In genomic region chr1:38529337-38529860, GRCh38 we compare ENCODE assay signal across 14 cellular contexts.
A peak's percentile ranks its signal among the peaks of the same experiment; 100 is the strongest.
DNase-seq lines count a peak whose midpoint lies in the region; ATAC-seq and TF ChIP-seq lines count a peak whose summit lies in the region.
"Had no signal": no experiment of that assay in that cellular context is flagged by ENCODE, and none has a peak within 500 bp of the region (broad histone marks: within the 10 kb centered on the region; RNA-seq: fewer than 3 reads in every experiment).

No MANE protein-coding gene starts in this region.

- H3K4me1 Mint-ChIP-seq in activated T-cell treated with anti-CD3 and anti-CD28 coated beads, Interleukin-2, amount 50 U/mL, for 24 hours (ENCODE audit: low read depth), result peaks cover 36% of the 10 kb centered on the region

- WGBS in GM23248 (ENCODE audit: low coverage in 1 of 2, low lambda C conversion rate in 2 of 2, missing lambda C conversion rate in 2 of 2), 2 experiments, result 15 to 17% methylated on average over 8 of the region's 8 CpGs

- no peak for ATAC-seq in GM21423 (IDR thresholded peaks at IDR 0.05; ENCODE audit: unreplicated experiment)
- ATAC-seq: HCT116 had no signal

- H3K9me3 ChIP-seq in GM23248 (ENCODE audit: low read depth) (no peaks in the 10 kb centered on the region), Peyer's patch (no peaks in the 10 kb centered on the region)

- no peak overlapping the region for H3K4me2 ChIP-seq in GM23248 (ENCODE audit: unreplicated experiment)

- TF ChIP-seq POLR2A in Peyer's patch (IDR thresholded peaks at IDR 0.05), result no peak

- H3K9me3 Mint-ChIP-seq in activated T-cell treated with anti-CD3 and anti-CD28 coated beads, Interleukin-2, amount 50 U/mL, for 24 hours, result no peaks in the 10 kb centered on the region
- H3K9me3 Mint-ChIP-seq: CD4-positive, alpha-beta T cell had no signal

- DNase-seq in GM23248 (peak; percentile 6), RPMI7951 (ENCODE audit: low read depth) (peak; percentile 41), left kidney (ENCODE audit: low read depth, low spot score) (peak; percentile 74), T1000 (lab: John Stamatoyannopoulos, UW) (no peak), Peyer's patch (no peak)
- no peak for DNase-seq in activated T-cell treated with anti-CD3 and anti-CD28 coated beads, Interleukin-2, amount 50 U/mL, for 24 hours
- DNase-seq: C1 segment of cervical spinal cord; CD4-positive, alpha-beta T cell; GF-D8; IMR-90 had no signal

- H3K9me2 ChIP-seq in GM23248 (ENCODE audit: insufficient read depth), result no peaks in the 10 kb centered on the region

- no peaks in the 10 kb centered on the region for H3K36me3 Mint-ChIP-seq in activated T-cell treated with anti-CD3 and anti-CD28 coated beads, Interleukin-2, amount 50 U/mL, for 24 hours (ENCODE audit: low read depth)

- H3K27ac Mint-ChIP-seq in activated T-cell treated with anti-CD3 and anti-CD28 coated beads, Interleukin-2, amount 50 U/mL, for 24 hours, result no peak overlapping the region
- H3K27ac Mint-ChIP-seq: B cell; CD4-positive, alpha-beta T cell had no signal

- no peaks in the 10 kb centered on the region for H4K20me1 ChIP-seq in GM23248 (ENCODE audit: insufficient read depth)

- H3K9ac ChIP-seq in GM23248, result no peak overlapping the region

- no peaks in the 10 kb centered on the region for H3K27me3 ChIP-seq in GM23248 (replicated peaks; ENCODE audit: insufficient read depth)
- H3K27me3 ChIP-seq in Peyer's patch, result no peaks in the 10 kb centered on the region

- H3F3A ChIP-seq in GM23248 (ENCODE audit: insufficient read depth), result no peaks in the 10 kb centered on the region

- no peak overlapping the region for H3K4me3 Mint-ChIP-seq in activated T-cell treated with anti-CD3 and anti-CD28 coated beads, Interleukin-2, amount 50 U/mL, for 24 hours
- H3K4me3 Mint-ChIP-seq: B cell; CD4-positive, alpha-beta T cell had no signal

- H3K4me1 ChIP-seq in GM23248 (ENCODE audit: insufficient read depth), result no peaks in the 10 kb centered on the region
- no peaks in the 10 kb centered on the region for H3K4me1 ChIP-seq in Peyer's patch

- H3K36me3 ChIP-seq in GM23248 (ENCODE audit: low read depth), result no peaks in the 10 kb centered on the region
- H3K36me3 ChIP-seq in Peyer's patch, result no peaks in the 10 kb centered on the region

- no peak for TF ChIP-seq CTCF in Peyer's patch (IDR thresholded peaks at IDR 0.05)

- H3K27me3 Mint-ChIP-seq in activated T-cell treated with anti-CD3 and anti-CD28 coated beads, Interleukin-2, amount 50 U/mL, for 24 hours, result peaks cover 4% of the 10 kb centered on the region

- H3K27ac ChIP-seq in GM23248, result no peak overlapping the region
- no peak overlapping the region for H3K27ac ChIP-seq in Peyer's patch
- H3K27ac ChIP-seq: HL-60 had no signal

- in situ Hi-C loops in GM23248 (cut with MboI), result no loop called here

- H3K79me2 ChIP-seq in GM23248 (ENCODE audit: insufficient read depth), result no peaks in the 10 kb centered on the region

- no peak overlapping the region for H2AFZ ChIP-seq in GM23248

- H3K4me3 ChIP-seq in GM23248 (no peak overlapping the region), Peyer's patch (no peak overlapping the region)

Comparison
In these comparisons a context has a peak if more than half of its experiments do, and no peak if none do; other contexts are left out.
1. DNase-seq: peak in GM23248 (single experiment), RPMI7951 (single experiment) and left kidney (single experiment); none in T1000 (single experiment), Peyer's patch (0 of 3) and activated T-cell treated with anti-CD3 and anti-CD28 coated beads, Interleukin-2, amount 50 U/mL, for 24 hours (single experiment).